Comparison of ENCODE assay signal across 24 cellular contexts in the genomic region with DNA sequence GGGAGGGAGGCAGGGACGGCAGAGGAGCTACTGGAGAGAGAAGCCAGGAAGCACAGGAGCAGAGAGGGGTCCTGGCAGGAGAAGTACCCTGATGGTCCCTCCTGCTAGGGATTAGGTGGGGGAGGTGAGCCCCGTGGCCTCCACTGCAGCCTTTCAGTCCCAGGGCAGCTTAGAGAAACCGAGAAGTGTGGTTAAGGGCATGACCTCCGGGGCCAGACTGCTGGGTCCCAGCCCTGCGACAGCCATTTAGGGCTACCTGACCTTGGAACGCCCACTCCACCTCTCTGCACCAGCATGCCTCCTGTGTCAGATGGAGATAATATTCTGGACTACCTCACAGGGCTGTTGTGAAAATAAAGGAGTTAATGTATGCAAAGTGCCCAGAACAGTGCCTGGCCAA. TPM values are rescaled to one million over a fixed set of nuclear protein-coding genes. Genes with fewer than 3 reads are reported as not detected.
"Had no signal": no experiment of that assay in that cellular context is flagged by ENCODE, and none has a peak within 500 bp of the region (broad histone marks: within the 10 kb centered on the region; RNA-seq: fewer than 3 reads in every experiment).

No MANE protein-coding gene starts in this region.

- H3K4me1 ChIP-seq: breast epithelium, foreskin keratinocyte, suprapubic skin, tibial nerve had no signal

- H3K27me3 ChIP-seq: breast epithelium, heart right ventricle, neural progenitor cell, right atrium auricular region, suprapubic skin, tibial nerve had no signal

- H2AFZ ChIP-seq: neural progenitor cell had no signal

- H3K9ac ChIP-seq: neural progenitor cell had no signal

- ATAC-seq: esophagus mucosa; foreskin keratinocyte; naive thymus-derived CD8-positive, alpha-beta T cell had no signal

- H3K4me2 ChIP-seq: neural progenitor cell, smooth muscle cell had no signal

- H3K36me3 ChIP-seq: breast epithelium, heart right ventricle, neural progenitor cell, right atrium auricular region, suprapubic skin, tibial nerve had no signal

- H3K4me3 ChIP-seq: breast epithelium, heart right ventricle, neural progenitor cell, right atrium auricular region, smooth muscle cell, suprapubic skin, tibial nerve had no signal

- H3K27ac ChIP-seq: breast epithelium, foreskin keratinocyte, heart right ventricle, neural progenitor cell, right atrium auricular region, suprapubic skin, tibial nerve had no signal

- H3K9me3 ChIP-seq: breast epithelium, heart right ventricle, right atrium auricular region, suprapubic skin, tibial nerve had no signal

- DNase-seq: activated CD4-positive, alpha-beta memory T cell treated with anti-CD3 and anti-CD28 coated beads, Interleukin-2, amount 10 ng/mL, durations not matched to agents 7 days and 5 days; activated CD4-positive, alpha-beta T cell treated with anti-CD3 and anti-CD28 coated beads for 1 hour; activated CD4-positive, alpha-beta T cell treated with anti-CD3 and anti-CD28 coated beads, Interleukin-2, amount 10 ng/mL, durations not matched to agents 7 days and 5 days; activated CD8-positive, alpha-beta memory T cell treated with anti-CD3 and anti-CD28 coated beads, Interleukin-2, amount 50 U/mL, for 48 hours; activated gamma-delta T cell; activated naive CD4-positive, alpha-beta T cell treated with anti-CD3 and anti-CD28 coated beads, Interleukin-2, amount 10 ng/mL, durations not matched to agents 7 days and 5 days; activated naive CD8-positive, alpha-beta T cell treated with anti-CD3 and anti-CD28 coated beads, Interleukin-2, amount 10 ng/mL, durations not matched to agents 7 days and 5 days; activated T-cell treated with anti-CD3 and anti-CD28 coated beads, Interleukin-2, amount 50 U/mL, for 24 hours; amniotic stem cell; endodermal cell; foreskin keratinocyte; heart right ventricle; midbrain; stimulated activated CD4-positive, alpha-beta T cell treated with anti-CD3 and anti-CD28 coated beads, Interleukin-1b, Interleukin-23, amount 100 ng/mL, for 48 hours; stimulated activated CD4-positive, alpha-beta T cell treated with anti-CD3 and anti-CD28 coated beads, Interleukin-4, amount 100 ng/mL, for 4 hours; stimulated activated naive CD4-positive, alpha-beta T cell had no signal

RNA-seq across cellular contexts. Expression of gene KCNN3, which starts 47.4 kb away (rescaled TPM):
- polyA plus RNA-seq: foreskin keratinocyte; naive thymus-derived CD8-positive, alpha-beta T cell had no signal
